Comparison of ENCODE assay signal across 16 cellular contexts in the genomic region with DNA sequence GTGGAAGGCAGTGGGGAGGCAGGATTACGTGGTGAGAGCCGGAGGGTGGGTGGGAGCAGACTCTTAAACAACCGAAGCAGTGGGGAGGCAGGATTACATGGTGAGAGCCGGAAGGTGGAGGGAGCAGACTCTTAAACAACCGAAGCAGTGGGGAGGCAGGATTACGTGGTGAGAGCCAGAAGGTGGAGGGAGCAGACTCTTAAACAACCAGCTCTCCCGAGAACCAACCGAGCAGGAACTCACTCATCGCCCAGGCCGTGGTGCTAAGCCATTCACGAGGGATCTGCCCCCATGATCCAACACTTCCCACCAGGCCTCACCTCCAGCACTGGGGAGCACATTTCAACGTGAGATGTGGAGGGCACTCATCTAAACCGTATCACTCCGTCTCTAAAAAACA.
DNase-seq lines count a peak whose midpoint lies in the region; ATAC-seq and TF ChIP-seq lines count a peak whose summit lies in the region.
"Had no signal": no experiment of that assay in that cellular context is flagged by ENCODE, and none has a peak within 500 bp of the region (broad histone marks: within the 10 kb centered on the region; RNA-seq: fewer than 3 reads in every experiment).

No MANE protein-coding gene starts in this region.

- TF ChIP-seq CTCF in sigmoid colon (IDR thresholded peaks at IDR 0.05) (no peak), adrenal gland (IDR thresholded peaks at IDR 0.05) (no peak)

- no peaks in the 10 kb centered on the region for H3K27me3 ChIP-seq in right cardiac atrium (ENCODE audit: control insufficient read depth, insufficient read depth)
- H3K27me3 ChIP-seq in sigmoid colon: no peaks in the 10 kb centered on the region
- H3K27me3 ChIP-seq in adrenal gland: no peaks in the 10 kb centered on the region
- H3K27me3 ChIP-seq: BLaER1 had no signal

- H3K27ac ChIP-seq in right cardiac atrium (ENCODE audit: low read length): no peak overlapping the region
- H3K27ac ChIP-seq in sigmoid colon: no peak overlapping the region
- H3K27ac ChIP-seq in adrenal gland: no peak overlapping the region
- H3K27ac ChIP-seq: A549, BLaER1 had no signal

- 86% methylated on average over 14 of the region's 14 CpGs for WGBS in right cardiac atrium
- 88 to 90% methylated on average over 14 of the region's 14 CpGs for WGBS in sigmoid colon, 2 donors
- 84 to 94% (median 89%) methylated on average over 11 to 14 of the region's 14 CpGs for WGBS in adrenal gland, 4 donors

- no peaks in the 10 kb centered on the region for H3K9me3 Mint-ChIP-seq in activated T-helper 17 cell treated with anti-CD3 and anti-CD28 coated beads, Interleukin-2, amount 50 U/mL, for 72 hours
- H3K9me3 Mint-ChIP-seq: CD8-positive, alpha-beta memory T cell; HFFc6 had no signal

- intact Hi-C loops in cardiac septum (cut with DNase I) (no loop called here), right cardiac atrium (cut with DNase I) (no loop called here), sigmoid colon (cut with DNase I) (no loop called here), adrenal gland (cut with DNase I) (no loop called here)

- no peak for TF ChIP-seq EP300 in sigmoid colon (IDR thresholded peaks at IDR 0.05)

- H3K9me3 ChIP-seq in right cardiac atrium (ENCODE audit: control insufficient read depth, low read length) (no peaks in the 10 kb centered on the region), sigmoid colon (no peaks in the 10 kb centered on the region), adrenal gland (replicated peaks in 1 of 3) (no peaks in the 10 kb centered on the region)
- H3K9me3 ChIP-seq: A549, Caco-2 had no signal

- peak overlapping the region; percentile 46 for H3K27ac Mint-ChIP-seq in activated T-helper 17 cell treated with anti-CD3 and anti-CD28 coated beads, Interleukin-2, amount 50 U/mL, for 72 hours
- H3K27ac Mint-ChIP-seq: HFFc6 had no signal

- H3K4me3 ChIP-seq in right cardiac atrium (ENCODE audit: low read length) (no peak overlapping the region), sigmoid colon (no peak overlapping the region), adrenal gland (no peak overlapping the region)
- H3K4me3 ChIP-seq: A549, BLaER1 had no signal

- TF ChIP-seq POLR2A in sigmoid colon (IDR thresholded peaks at IDR 0.05): no peak
- no peak for TF ChIP-seq POLR2A in adrenal gland (IDR thresholded peaks at IDR 0.05)

- no peaks in the 10 kb centered on the region for H3K4me1 Mint-ChIP-seq in activated T-helper 17 cell treated with anti-CD3 and anti-CD28 coated beads, Interleukin-2, amount 50 U/mL, for 72 hours

- H3K4me1 ChIP-seq in right cardiac atrium (ENCODE audit: control insufficient read depth, insufficient read depth, low read length): no peaks in the 10 kb centered on the region
- no peaks in the 10 kb centered on the region for H3K4me1 ChIP-seq in sigmoid colon
- peaks cover 0 to 3% of the 10 kb centered on the region in 2 donors for H3K4me1 ChIP-seq in adrenal gland (replicated peaks in 1 of 2)
- H3K4me1 ChIP-seq: A549, Caco-2 had no signal

- DNase-seq in cardiac septum (ENCODE audit: low spot score): peak; percentile 46
- no peak for DNase-seq in right cardiac atrium
- peak; percentile 35 for DNase-seq in sigmoid colon
- DNase-seq in GDM1 (lab: John Stamatoyannopoulos, UW): no peak
- DNase-seq in HUDEP-2 (lab: John Stamatoyannopoulos, UW; ENCODE audit: unreplicated experiment in 76 of 76): no peak
- DNase-seq in adrenal gland: no peak
- DNase-seq: Caco-2; CD8-positive, alpha-beta memory T cell; DND-41; GF-D8; HCEC 1CT; HFFc6 had no signal

- H3K27me3 Mint-ChIP-seq in activated T-helper 17 cell treated with anti-CD3 and anti-CD28 coated beads, Interleukin-2, amount 50 U/mL, for 72 hours: no peaks in the 10 kb centered on the region
- H3K27me3 Mint-ChIP-seq: CD8-positive, alpha-beta memory T cell had no signal

- no peak for ATAC-seq in right cardiac atrium
- no peak for ATAC-seq in activated T-helper 17 cell treated with anti-CD3 and anti-CD28 coated beads, Interleukin-2, amount 50 U/mL, for 72 hours (replicated peaks)
- ATAC-seq: A549, HepG2 had no signal

- no peak overlapping the region for H3K4me3 Mint-ChIP-seq in activated T-helper 17 cell treated with anti-CD3 and anti-CD28 coated beads, Interleukin-2, amount 50 U/mL, for 72 hours
- H3K4me3 Mint-ChIP-seq: CD8-positive, alpha-beta memory T cell; HFFc6 had no signal

- no peaks in the 10 kb centered on the region for H3K36me3 Mint-ChIP-seq in activated T-helper 17 cell treated with anti-CD3 and anti-CD28 coated beads, Interleukin-2, amount 50 U/mL, for 72 hours (ENCODE audit: low read depth)

- H3K36me3 ChIP-seq in sigmoid colon: no peaks in the 10 kb centered on the region
- no peaks in the 10 kb centered on the region for H3K36me3 ChIP-seq in adrenal gland (replicated peaks in 1 of 2)

Comparison
In these comparisons a context has a peak if more than half of its experiments do, and no peak if none do; other contexts are left out.
1. DNase-seq: peak in cardiac septum (single experiment) and sigmoid colon (single experiment); none in right cardiac atrium (0 of 3), GDM1 (single experiment), HUDEP-2 (0 of 76) and adrenal gland (0 of 7).